ENCODE assay signal across 22 cellular contexts in genomic region chr18:78660311-78660710, GRCh38.
DNase-seq lines count a peak whose midpoint lies in the region; ATAC-seq and TF ChIP-seq lines count a peak whose summit lies in the region.
"Had no signal": no experiment of that assay in that cellular context is flagged by ENCODE, and none has a peak within 500 bp of the region (broad histone marks: within the 10 kb centered on the region; RNA-seq: fewer than 3 reads in every experiment).

No MANE protein-coding gene starts in this region.

- no peak for TF ChIP-seq CTCF in natural killer cell (IDR thresholded peaks at IDR 0.05)
- no peak for TF ChIP-seq CTCF in CD14-positive monocyte (IDR thresholded peaks at IDR 0.05)

- no peak overlapping the region for H3K27ac Mint-ChIP-seq in natural killer cell treated with Interleukin-12 subunit alpha and Interleukin-12 subunit beta and Interleukin-15 and Interleukin-18, amount 100 ng/mL, for 72 hours
- H3K27ac Mint-ChIP-seq in natural killer cell (no peak overlapping the region), CD14-positive monocyte (no peak overlapping the region)
- H3K27ac Mint-ChIP-seq in stimulated activated naive B cell treated with anti-CD40 and anti-IgM and Interleukin-4, amounts not matched to agents 10 μg/mL and 1 μg/mL and 100 μg/mL, for 72 hours: peak overlapping the region; percentile 32
- H3K27ac Mint-ChIP-seq: B cell; CD4-positive, alpha-beta memory T cell; CD4-positive, CD25-positive, alpha-beta regulatory T cell; CD8-positive, alpha-beta memory T cell had no signal

- peak overlapping the region; percentile 65 for H3K23ac ChIP-seq in neuronal stem cell (ENCODE audit: low read depth, low read length, poor library complexity)

- H3K4me2 ChIP-seq in neuronal stem cell (ENCODE audit: insufficient read depth, low read length, poor library complexity, severe bottlenecking): no peak overlapping the region
- H3K4me2 ChIP-seq: A549; BLaER1 treated with 17β-estradiol and CSF1 and Interleukin-3, amounts not matched to agents 10 nM and 100 nM had no signal

- no peak overlapping the region for H4K91ac ChIP-seq in neuronal stem cell (ENCODE audit: low read depth, low read length, poor library complexity)

- H3K27me3 ChIP-seq in neuronal stem cell (ENCODE audit: control insufficient read depth in 3 of 3, insufficient read depth in 3 of 3, low read depth in 1 of 3, low read length in 3 of 3): no peaks in the 10 kb centered on the region
- H3K27me3 ChIP-seq: BLaER1 treated with 17β-estradiol and CSF1 and Interleukin-3, amounts not matched to agents 10 nM and 100 nM had no signal

- H2BK5ac ChIP-seq in neuronal stem cell (ENCODE audit: low read length): no peak overlapping the region

- no peak overlapping the region for H2AFZ ChIP-seq in neuronal stem cell (ENCODE audit: low read length)

- no peaks in the 10 kb centered on the region for H3K36me3 Mint-ChIP-seq in natural killer cell treated with Interleukin-12 subunit alpha and Interleukin-12 subunit beta and Interleukin-15 and Interleukin-18, amount 100 ng/mL, for 72 hours
- H3K36me3 Mint-ChIP-seq in natural killer cell (no peaks in the 10 kb centered on the region), CD14-positive monocyte (no peaks in the 10 kb centered on the region)
- H3K36me3 Mint-ChIP-seq in stimulated activated naive B cell treated with anti-CD40 and anti-IgM and Interleukin-4, amounts not matched to agents 10 μg/mL and 1 μg/mL and 100 μg/mL, for 72 hours: peaks cover 0 to 3% of the 10 kb centered on the region in 2 donors
- H3K36me3 Mint-ChIP-seq: CD4-positive, alpha-beta memory T cell; CD4-positive, CD25-positive, alpha-beta regulatory T cell; CD8-positive, alpha-beta memory T cell had no signal

- H3K9ac ChIP-seq in neuronal stem cell (ENCODE audit: low read depth, low read length, poor library complexity): peak overlapping the region; percentile 60
- H3K9ac ChIP-seq: BLaER1 treated with 17β-estradiol and CSF1 and Interleukin-3, amounts not matched to agents 10 nM and 100 nM had no signal

- H3K79me1 ChIP-seq in neuronal stem cell (ENCODE audit: low read depth, low read length): peaks cover 3% of the 10 kb centered on the region

- H3K9me3 Mint-ChIP-seq in natural killer cell treated with Interleukin-12 subunit alpha and Interleukin-12 subunit beta and Interleukin-15 and Interleukin-18, amount 100 ng/mL, for 72 hours: no peaks in the 10 kb centered on the region
- H3K9me3 Mint-ChIP-seq in natural killer cell: no peaks in the 10 kb centered on the region
- H3K9me3 Mint-ChIP-seq in stimulated activated naive B cell treated with anti-CD40 and anti-IgM and Interleukin-4, amounts not matched to agents 10 μg/mL and 1 μg/mL and 100 μg/mL, for 72 hours: peaks cover 0 to 1% of the 10 kb centered on the region in 2 donors
- peaks cover 8 to 15% (median 10%) of the 10 kb centered on the region in 7 donors for H3K9me3 Mint-ChIP-seq in CD14-positive monocyte

- no peak overlapping the region for H3K27ac ChIP-seq in neuronal stem cell (replicated peaks; ENCODE audit: low read length)
- H3K27ac ChIP-seq: 22Rv1; A549; BLaER1 treated with 17β-estradiol and CSF1 and Interleukin-3, amounts not matched to agents 10 nM and 100 nM; C4-2B had no signal

- H4K8ac ChIP-seq in neuronal stem cell (ENCODE audit: low read depth, low read length): no peak overlapping the region

- H3K4me1 Mint-ChIP-seq in natural killer cell treated with Interleukin-12 subunit alpha and Interleukin-12 subunit beta and Interleukin-15 and Interleukin-18, amount 100 ng/mL, for 72 hours (ENCODE audit: low read depth in 2 of 2): peaks cover 0 to 2% of the 10 kb centered on the region in 2 donors
- H3K4me1 Mint-ChIP-seq in natural killer cell: peaks cover 0 to 5% of the 10 kb centered on the region in 2 donors
- H3K4me1 Mint-ChIP-seq in stimulated activated naive B cell treated with anti-CD40 and anti-IgM and Interleukin-4, amounts not matched to agents 10 μg/mL and 1 μg/mL and 100 μg/mL, for 72 hours: no peaks in the 10 kb centered on the region
- no peaks in the 10 kb centered on the region for H3K4me1 Mint-ChIP-seq in CD14-positive monocyte
- H3K4me1 Mint-ChIP-seq: B cell; CD4-positive, alpha-beta memory T cell; CD4-positive, CD25-positive, alpha-beta regulatory T cell; CD8-positive, alpha-beta memory T cell had no signal

- H3K4me3 ChIP-seq in neuronal stem cell (ENCODE audit: low read length in 2 of 2): peak overlapping the region in 1 of 2 donors; percentile 60
- H3K4me3 ChIP-seq: A549; BLaER1 treated with 17β-estradiol and CSF1 and Interleukin-3, amounts not matched to agents 10 nM and 100 nM had no signal

- peak overlapping the region; percentile 97 for H2BK12ac ChIP-seq in neuronal stem cell (ENCODE audit: low read length)

- H2BK120ac ChIP-seq in neuronal stem cell (ENCODE audit: low read depth, low read length): no peak overlapping the region

- intact Hi-C loops in natural killer cell (cut with micrococcal nuclease) (no loop called here), posterior vena cava (cut with DNase I) (no loop called here), Right ventricle myocardium superior (cut with DNase I) (no loop called here), CD14-positive monocyte (cut with micrococcal nuclease) (no loop called here)

- peak overlapping the region; percentile 81 for H2AK5ac ChIP-seq in neuronal stem cell (ENCODE audit: low read depth, low read length)

- peak overlapping the region; percentile 77 for H3K18ac ChIP-seq in neuronal stem cell (ENCODE audit: low read length)

- no peaks in the 10 kb centered on the region for H3K36me3 ChIP-seq in neuronal stem cell (replicated peaks in 1 of 2; ENCODE audit: control insufficient read depth in 2 of 2, insufficient read depth in 2 of 2, low read length in 2 of 2)
- H3K36me3 ChIP-seq: BLaER1 treated with 17β-estradiol and CSF1 and Interleukin-3, amounts not matched to agents 10 nM and 100 nM had no signal

- ATAC-seq in natural killer cell treated with Interleukin-12 subunit alpha and Interleukin-12 subunit beta and Interleukin-15 and Interleukin-18, amount 100 ng/mL, for 72 hours: no peak
- ATAC-seq in natural killer cell (no peak), Right ventricle myocardium superior (ENCODE audit: poor library complexity) (no peak)
- no peak for ATAC-seq in stimulated activated naive B cell treated with anti-CD40 and anti-IgM and Interleukin-4, amounts not matched to agents 10 μg/mL and 1 μg/mL and 100 μg/mL, for 72 hours (replicated peaks)

- no peak overlapping the region for H3K4me3 Mint-ChIP-seq in natural killer cell treated with Interleukin-12 subunit alpha and Interleukin-12 subunit beta and Interleukin-15 and Interleukin-18, amount 100 ng/mL, for 72 hours
- no peak overlapping the region for H3K4me3 Mint-ChIP-seq in natural killer cell
- no peak overlapping the region for H3K4me3 Mint-ChIP-seq in stimulated activated naive B cell treated with anti-CD40 and anti-IgM and Interleukin-4, amounts not matched to agents 10 μg/mL and 1 μg/mL and 100 μg/mL, for 72 hours
- no peak overlapping the region for H3K4me3 Mint-ChIP-seq in CD14-positive monocyte
- H3K4me3 Mint-ChIP-seq: B cell; CD4-positive, alpha-beta memory T cell; CD4-positive, CD25-positive, alpha-beta regulatory T cell; CD8-positive, alpha-beta memory T cell had no signal

- peak; percentile 51 for DNase-seq in natural killer cell treated with Interleukin-12 subunit alpha and Interleukin-12 subunit beta and Interleukin-15 and Interleukin-18, amount 100 ng/mL, for 72 hours (ENCODE audit: low spot score)
- DNase-seq in natural killer cell (no peak), neuronal stem cell (ENCODE audit: low spot score) (no peak), posterior vena cava (ENCODE audit: low spot score) (peak; percentile 32), Right ventricle myocardium superior (no peak), CD14-positive monocyte (ENCODE audit: low spot score) (no peak)
- DNase-seq in stimulated activated naive B cell treated with anti-CD40 and anti-IgM and Interleukin-4, amounts not matched to agents 10 μg/mL and 1 μg/mL and 100 μg/mL, for 72 hours: no peak
- no peak for DNase-seq in activated CD8-positive, alpha-beta memory T cell treated with anti-CD3 and anti-CD28 coated beads, Interleukin-2, amount 50 U/mL, for 48 hours
- DNase-seq: AML-193; CD4-positive, alpha-beta memory T cell; CD4-positive, CD25-positive, alpha-beta regulatory T cell; CD8-positive, alpha-beta memory T cell; DMS 273 treated with DMSO at 0.1 percent for 48 hours; DMS153; DMS53; DMS79 treated with DMSO at 0.1 percent for 48 hours; GF-D8 had no signal

- H3K27me3 Mint-ChIP-seq in natural killer cell treated with Interleukin-12 subunit alpha and Interleukin-12 subunit beta and Interleukin-15 and Interleukin-18, amount 100 ng/mL, for 72 hours: peaks cover 0 to 13% of the 10 kb centered on the region in 2 donors
- H3K27me3 Mint-ChIP-seq in natural killer cell (ENCODE audit: low read depth in 2 of 2) (peaks cover 9 to 11% of the 10 kb centered on the region in 2 donors), CD14-positive monocyte (ENCODE audit: low read depth in 3 of 3) (peaks cover 5% of the 10 kb centered on the region in 3 donors)
- peaks cover 6 to 10% of the 10 kb centered on the region in 2 donors for H3K27me3 Mint-ChIP-seq in stimulated activated naive B cell treated with anti-CD40 and anti-IgM and Interleukin-4, amounts not matched to agents 10 μg/mL and 1 μg/mL and 100 μg/mL, for 72 hours
- H3K27me3 Mint-ChIP-seq: CD4-positive, CD25-positive, alpha-beta regulatory T cell had no signal

- WGBS in neuronal stem cell (ENCODE audit: extremely low coverage in 2 of 2, insufficient read length in 2 of 2, insufficient replicate concordance in 1 of 2), 2 donors: no CpG with 5 or more reads among the region's 10 CpGs

- H3K4me1 ChIP-seq in neuronal stem cell (ENCODE audit: control insufficient read depth in 2 of 2, insufficient read depth in 1 of 2, low read depth in 1 of 2, low read length in 2 of 2): no peaks in the 10 kb centered on the region
- H3K4me1 ChIP-seq: A549; BLaER1 treated with 17β-estradiol and CSF1 and Interleukin-3, amounts not matched to agents 10 nM and 100 nM had no signal

- H3K9me3 ChIP-seq in neuronal stem cell (replicated peaks in 1 of 2; ENCODE audit: control insufficient read depth in 2 of 2, insufficient read depth in 1 of 2, low read depth in 1 of 2, low read length in 2 of 2): peaks cover 0 to 6% of the 10 kb centered on the region in 2 donors
- H3K9me3 ChIP-seq: A549 had no signal

- no peak overlapping the region for H3K4ac ChIP-seq in neuronal stem cell (ENCODE audit: low read length)

- H3K14ac ChIP-seq in neuronal stem cell (ENCODE audit: low read length): peak overlapping the region; percentile 89

- H2BK15ac ChIP-seq in neuronal stem cell (ENCODE audit: low read length): peak overlapping the region; percentile 75

Comparison
In these comparisons a context has a peak if more than half of its experiments do, and no peak if none do; other contexts are left out.
1. DNase-seq: peak in natural killer cell treated with Interleukin-12 subunit alpha and Interleukin-12 subunit beta and Interleukin-15 and Interleukin-18, amount 100 ng/mL, for 72 hours (single experiment) and posterior vena cava (single experiment); none in natural killer cell (single experiment), neuronal stem cell (single experiment), stimulated activated naive B cell treated with anti-CD40 and anti-IgM and Interleukin-4, amounts not matched to agents 10 μg/mL and 1 μg/mL and 100 μg/mL, for 72 hours (single experiment), activated CD8-positive, alpha-beta memory T cell treated with anti-CD3 and anti-CD28 coated beads, Interleukin-2, amount 50 U/mL, for 48 hours (single experiment), Right ventricle myocardium superior (single experiment) and CD14-positive monocyte (single experiment).